ENCODE assay signal across 11 cellular contexts in genomic region chr7:23893942-23894890, GRCh38.
DNase-seq lines count a peak whose midpoint lies in the region; ATAC-seq, FAIRE-seq and TF ChIP-seq lines count a peak whose summit lies in the region.
"Had no signal": no experiment of that assay in that cellular context is flagged by ENCODE, and none has a peak within 500 bp of the region (broad histone marks: within the 10 kb centered on the region; RNA-seq: fewer than 3 reads in every experiment).

No MANE protein-coding gene starts in this region.

- H3K27me3 ChIP-seq in mammary epithelial cell (ENCODE audit: insufficient read depth, low read length): no peaks in the 10 kb centered on the region

- peaks cover 0 to 8% of the 10 kb centered on the region in 2 donors for H3K36me3 Mint-ChIP-seq in activated naive CD4-positive, alpha-beta T cell treated with anti-CD3 and anti-CD28 coated beads, Interleukin-2, amount 50 U/mL, for 72 hours

- peak; percentile 80 for DNase-seq in NB4 (ENCODE audit: low read depth)
- peak; percentile 57 to 68 for DNase-seq in activated naive CD4-positive, alpha-beta T cell treated with anti-CD3 and anti-CD28 coated beads, Interleukin-2, amount 50 U/mL, for 72 hours (ENCODE audit: low spot score in 2 of 2)
- peak; percentile 68 for DNase-seq in stimulated activated CD4-positive, alpha-beta T cell treated with anti-CD3 and anti-CD28 coated beads, Interleukin-1b, Interleukin-23, amount 100 ng/mL, for 48 hours
- no peak for DNase-seq in urothelium cell line (ENCODE audit: low spot score)
- DNase-seq in NCI-H2171 treated with DMSO at 0.1 percent for 48 hours (lab: John Stamatoyannopoulos, UW): no peak
- no peak for DNase-seq in mammary epithelial cell
- no peak for DNase-seq in NCI-H2227 treated with DMSO at 0.1 percent for 48 hours (lab: John Stamatoyannopoulos, UW)
- DNase-seq: GOT3 had no signal

- CTCF ChIA-PET in mammary epithelial cell (lab: Charles Lee; ENCODE audit: low non-redundant PET): no interaction called here

- in situ Hi-C loops in mammary epithelial cell (cut with MboI; ENCODE audit: low sequenced_read_pairs in 2 of 2): no loop called here

- dilution Hi-C loops in mammary epithelial cell (cut with HindIII; ENCODE audit: low sequenced_read_pairs): no loop called here

- no peak for TF ChIP-seq CTCF in NB4 (IDR thresholded peaks at IDR 0.05; ENCODE audit: low read depth, low read length)
- TF ChIP-seq CTCF in mammary epithelial cell (conservative IDR thresholded peaks at IDR 0.05 in 1 of 2, IDR thresholded peaks at IDR 0.05 in 1 of 2; ENCODE audit: extremely low read depth in 1 of 2, insufficient read depth in 1 of 2, low read depth in 1 of 2, low read length in 2 of 2): no peak

- H3K9me3 Mint-ChIP-seq in activated naive CD4-positive, alpha-beta T cell treated with anti-CD3 and anti-CD28 coated beads, Interleukin-2, amount 50 U/mL, for 72 hours: peaks cover 0 to 3% of the 10 kb centered on the region in 2 donors

- no peak for TF ChIP-seq POLR2A in NB4 (IDR thresholded peaks at IDR 0.05; ENCODE audit: extremely low read depth, insufficient read length)

- H3K4me3 ChIP-seq in NB4 (ENCODE audit: low read depth, low read length) (no peak overlapping the region), mammary epithelial cell (replicated peaks in 1 of 3; ENCODE audit: insufficient read depth in 1 of 3, low read depth in 2 of 3, low read length in 3 of 3) (no peak overlapping the region)
- H3K4me3 ChIP-seq: skin epidermis had no signal

- H3K4me1 ChIP-seq in mammary epithelial cell (ENCODE audit: insufficient read depth, low read length): no peaks in the 10 kb centered on the region

- H3K9me3 ChIP-seq in mammary epithelial cell (replicated peaks; ENCODE audit: insufficient read depth, low read length): no peaks in the 10 kb centered on the region

- no peak overlapping the region for H3K4me2 ChIP-seq in mammary epithelial cell (ENCODE audit: insufficient read depth, low read depth, low read length)

- BruUV-seq in mammary epithelial cell (replicated peaks; lab: Mats Ljungman, UMichigan): no TSS peak

- no peak for FAIRE-seq in urothelium cell line (lab: Jason Lieb, UNC)
- FAIRE-seq: colon had no signal

- H3K36me3 ChIP-seq in mammary epithelial cell (ENCODE audit: insufficient read depth, low read length): no peaks in the 10 kb centered on the region

- no peaks in the 10 kb centered on the region for H3K79me2 ChIP-seq in mammary epithelial cell (ENCODE audit: insufficient read depth, low read length)

- WGBS in mammary epithelial cell (ENCODE audit: low coverage, missing lambda C conversion rate): 74% methylated on average over 12 of the region's 13 CpGs

- H3K27ac ChIP-seq in mammary epithelial cell (ENCODE audit: insufficient read depth, low read depth, low read length): no peak overlapping the region
- H3K27ac ChIP-seq: skin epidermis had no signal

- intact Hi-C loops in mammary epithelial cell (cut with micrococcal nuclease): no loop called here

- ATAC-seq in GM18907 (IDR thresholded peaks at IDR 0.05; ENCODE audit: unreplicated experiment): peak; percentile 77
- peak; percentile 83 to 90 for ATAC-seq in activated naive CD4-positive, alpha-beta T cell treated with anti-CD3 and anti-CD28 coated beads, Interleukin-2, amount 50 U/mL, for 72 hours

- peak overlapping the region; percentile 67 to 83 for H3K27ac Mint-ChIP-seq in activated naive CD4-positive, alpha-beta T cell treated with anti-CD3 and anti-CD28 coated beads, Interleukin-2, amount 50 U/mL, for 72 hours

- H4K20me1 ChIP-seq in mammary epithelial cell (ENCODE audit: insufficient read depth, low read length): no peaks in the 10 kb centered on the region

- H2AFZ ChIP-seq in mammary epithelial cell (ENCODE audit: low read depth, low read length): no peak overlapping the region

- H3K9ac ChIP-seq in mammary epithelial cell (ENCODE audit: insufficient read depth, low read length): no peak overlapping the region

Comparison
In these comparisons a context has a peak if more than half of its experiments do, and no peak if none do; other contexts are left out.
1. DNase-seq: peak in NB4 (single experiment), activated naive CD4-positive, alpha-beta T cell treated with anti-CD3 and anti-CD28 coated beads, Interleukin-2, amount 50 U/mL, for 72 hours (2 of 2) and stimulated activated CD4-positive, alpha-beta T cell treated with anti-CD3 and anti-CD28 coated beads, Interleukin-1b, Interleukin-23, amount 100 ng/mL, for 48 hours (single experiment); none in urothelium cell line (single experiment), NCI-H2171 treated with DMSO at 0.1 percent for 48 hours (single experiment), mammary epithelial cell (single experiment) and NCI-H2227 treated with DMSO at 0.1 percent for 48 hours (single experiment).